Comparison of ENCODE assay signal across 10 cellular contexts in the genomic region with DNA sequence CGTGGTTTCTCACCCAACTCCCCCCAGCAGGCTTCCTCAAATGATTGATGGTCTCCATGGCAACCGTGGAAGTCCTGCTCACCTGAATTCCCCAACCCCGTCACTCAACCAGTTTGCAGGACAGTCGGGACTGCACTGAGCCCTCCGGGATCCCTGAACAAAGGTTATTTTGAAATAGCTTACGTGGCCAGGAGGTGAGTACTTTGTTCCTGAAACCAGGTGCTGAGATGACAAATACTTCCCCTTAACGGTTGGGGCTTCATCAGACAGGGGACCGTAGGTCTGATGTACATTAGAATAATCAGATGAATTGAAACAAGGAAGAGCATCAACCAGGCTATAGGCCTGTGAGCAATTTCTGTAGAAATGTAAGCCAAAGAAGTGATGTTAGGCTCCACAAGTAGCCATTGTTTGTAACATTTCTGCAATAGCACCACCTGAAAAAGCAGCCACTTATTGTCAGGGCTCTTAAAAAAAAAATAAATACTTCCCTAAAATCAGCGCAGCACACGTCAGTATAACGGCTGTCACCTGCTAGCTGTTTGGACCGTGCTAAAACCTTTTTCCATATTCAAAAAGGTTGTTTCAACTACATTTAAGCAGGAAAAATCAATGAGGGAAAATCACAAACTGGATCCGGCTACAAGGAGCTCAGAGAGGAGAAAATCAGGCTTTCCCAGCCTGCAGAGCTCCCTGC.
DNase-seq lines count a peak whose midpoint lies in the region; ATAC-seq and TF ChIP-seq lines count a peak whose summit lies in the region.
"Had no signal": no experiment of that assay in that cellular context is flagged by ENCODE, and none has a peak within 500 bp of the region (broad histone marks: within the 10 kb centered on the region; RNA-seq: fewer than 3 reads in every experiment).

No MANE protein-coding gene starts in this region.

- intact Hi-C loops in lower lobe of right lung (cut with DNase I), result no loop called here
- intact Hi-C loops in left ventricle myocardium superior (cut with micrococcal nuclease), result no loop called here

- peaks cover 88% of the 10 kb centered on the region for H3K4me1 ChIP-seq in OCI-LY3 (ENCODE audit: low read length)
- H3K4me1 ChIP-seq in lower lobe of right lung, result peaks cover 55% of the 10 kb centered on the region
- H3K4me1 ChIP-seq: tibial artery had no signal

- H3K36me3 ChIP-seq in OCI-LY3 (replicated peaks; ENCODE audit: low read depth, low read length) (no peaks in the 10 kb centered on the region), lower lobe of right lung (no peaks in the 10 kb centered on the region)
- H3K36me3 ChIP-seq: tibial artery had no signal

- no peaks in the 10 kb centered on the region for H3K79me2 ChIP-seq in OCI-LY3 (ENCODE audit: low read length)

- H3K4me2 ChIP-seq in OCI-LY3 (ENCODE audit: low read length), result peak overlapping the region; percentile 69

- DNase-seq in GM10248 (ENCODE audit: extremely low spot score) (peak; percentile 59), lower lobe of right lung (no peak), left ventricle myocardium superior (no peak), GM10266 (ENCODE audit: extremely low spot score) (no peak)

- H3K9ac ChIP-seq in OCI-LY3 (ENCODE audit: low read length), result peak overlapping the region; percentile 72

- H2AFZ ChIP-seq in OCI-LY3 (ENCODE audit: low read depth, low read length), result no peak overlapping the region

- H3K27ac ChIP-seq in OCI-LY3 (ENCODE audit: low read length) (peak overlapping the region; percentile 95), lower lobe of right lung (peak overlapping the region; percentile 27)
- H3K27ac ChIP-seq: tibial artery had no signal

- TF ChIP-seq CTCF in GM10248 (IDR thresholded peaks at IDR 0.05; ENCODE audit: control extremely low read depth, extremely low read depth, low read depth, missing control alignments) (no peak), OCI-LY3 (IDR thresholded peaks at IDR 0.05; ENCODE audit: low read depth, low read length) (no peak), lower lobe of right lung (IDR thresholded peaks at IDR 0.05) (no peak), GM10266 (IDR thresholded peaks at IDR 0.05; ENCODE audit: control insufficient read depth, insufficient read depth, low read depth, missing control alignments) (no peak)

- POLR2A ChIA-PET in GM10248 (lab: Yijun Ruan, JAX), result interaction anchor here (0.7 kb wide), 2 partner anchors 1935 to 1959 kb away, joined by 7 to 8 read pairs; no protein-coding TSS in a partner anchor

- H3K9me3 ChIP-seq in OCI-LY3 (ENCODE audit: insufficient read depth, low read length) (no peaks in the 10 kb centered on the region), lower lobe of right lung (no peaks in the 10 kb centered on the region)
- H3K9me3 ChIP-seq: tibial artery had no signal

- peak; percentile 65 for ATAC-seq in HG02610 (IDR thresholded peaks at IDR 0.05; ENCODE audit: unreplicated experiment)
- peak in 1 of 2 donors; percentile 58 for ATAC-seq in lower lobe of right lung
- ATAC-seq in left ventricle myocardium superior, result no peak
- ATAC-seq in GM21367 (IDR thresholded peaks at IDR 0.05; ENCODE audit: unreplicated experiment), result no peak
- ATAC-seq in HG02678 (IDR thresholded peaks at IDR 0.05; ENCODE audit: unreplicated experiment), result no peak
- ATAC-seq: HCT116 had no signal

- H3K27me3 ChIP-seq in OCI-LY3 (ENCODE audit: low read depth, low read length), result no peaks in the 10 kb centered on the region
- H3K27me3 ChIP-seq in lower lobe of right lung (ENCODE audit: low read depth), result no peaks in the 10 kb centered on the region

- CTCF ChIA-PET in GM10248 (lab: Yijun Ruan, JAX), result interaction anchor here (0.8 to 1.5 kb wide), 3 partner anchors 14 to 36 kb away, joined by 3 read pairs; no protein-coding TSS in a partner anchor

- no peaks in the 10 kb centered on the region for H4K20me1 ChIP-seq in OCI-LY3 (ENCODE audit: insufficient read depth, low read length)

- H3K4me3 ChIP-seq in OCI-LY3 (ENCODE audit: low read length) (peak overlapping the region; percentile 43), lower lobe of right lung (no peak overlapping the region)
- H3K4me3 ChIP-seq: tibial artery had no signal
